9 cellular contexts compared by ENCODE assay signal in genomic region chr6:6730831-6731230, GRCh38.
DNase-seq lines count a peak whose midpoint lies in the region; ATAC-seq and TF ChIP-seq lines count a peak whose summit lies in the region.
"Had no signal": no experiment of that assay in that cellular context is flagged by ENCODE, and none has a peak within 500 bp of the region (broad histone marks: within the 10 kb centered on the region; RNA-seq: fewer than 3 reads in every experiment).

No MANE protein-coding gene starts in this region.

- peak; percentile 71 for DNase-seq in H4 (ENCODE audit: low spot score)
- DNase-seq in RKO (ENCODE audit: low spot score) = peak; percentile 49
- peak; percentile 94 for DNase-seq in fibroblast of peridontal ligament (ENCODE audit: extremely low read depth)
- DNase-seq in gastrocnemius medialis = peak; percentile 93 to 98
- DNase-seq in head of caudate nucleus = no peak
- DNase-seq: anterior cingulate cortex, OCI-M1 had no signal

- ATAC-seq in gastrocnemius medialis = peak; percentile 95 to 97
- ATAC-seq in HG02973 (IDR thresholded peaks at IDR 0.05; ENCODE audit: unreplicated experiment) = no peak
- no peak for ATAC-seq in GM18511 (IDR thresholded peaks at IDR 0.05; ENCODE audit: unreplicated experiment)

- peak in 1 of 2 donors; percentile 34 for TF ChIP-seq POLR2A in gastrocnemius medialis (IDR thresholded peaks at IDR 0.05)

- intact Hi-C loops in gastrocnemius medialis (cut with DNase I; ENCODE audit: low total_unique reads) (loop anchor here (5.0 kb wide), 4 partner anchors 196 to 486 kb away; no protein-coding TSS in a partner anchor), head of caudate nucleus (cut with DNase I) (no loop called here)

- peak overlapping the region; percentile 79 to 89 (median 82) for H3K27ac ChIP-seq in gastrocnemius medialis

- H3K4me3 ChIP-seq in gastrocnemius medialis = no peak overlapping the region

- H3K36me3 ChIP-seq in gastrocnemius medialis = no peaks in the 10 kb centered on the region

- TF ChIP-seq CTCF in gastrocnemius medialis (IDR thresholded peaks at IDR 0.05 in 4 of 5, conservative IDR thresholded peaks at IDR 0.05 in 1 of 5) = no peak

- H3K9me3 ChIP-seq in gastrocnemius medialis = no peaks in the 10 kb centered on the region

- in situ Hi-C loops in gastrocnemius medialis (cut with MboI; ENCODE audit: low sequenced_read_pairs in 4 of 4) = loop anchor here (10.0 to 25.0 kb wide), 3 partner anchors 164 to 206 kb away; no protein-coding TSS in a partner anchor

- no peaks in the 10 kb centered on the region for H3K27me3 ChIP-seq in gastrocnemius medialis

- peaks cover 0 to 22% of the 10 kb centered on the region in 2 donors for H3K4me1 ChIP-seq in gastrocnemius medialis

Comparison
In these comparisons a context has a peak if more than half of its experiments do, and no peak if none do; other contexts are left out.
1. DNase-seq: peak in H4 (single experiment), RKO (single experiment), fibroblast of peridontal ligament (single experiment) and gastrocnemius medialis (2 of 2); none in head of caudate nucleus (0 of 42).
2. ATAC-seq: peak in gastrocnemius medialis (2 of 2); none in HG02973 (single experiment) and GM18511 (single experiment).